Comparison of ENCODE assay signal across 20 cellular contexts in genomic region chr1:231856894-231857293, GRCh38.
"Had no signal": no experiment of that assay in that cellular context is flagged by ENCODE, and none has a peak within 500 bp of the region (broad histone marks: within the 10 kb centered on the region; RNA-seq: fewer than 3 reads in every experiment).

No MANE protein-coding gene starts in this region.

- ATAC-seq: effector memory CD8-positive, alpha-beta T cell; left lobe of liver; mucosa of descending colon; psoas muscle; right cardiac atrium; stimulated activated memory B cell treated with anti-CD40 and anti-IgM and Interleukin-4, amounts not matched to agents 10 μg/mL and 1 μg/mL and 100 μg/mL, for 72 hours; stimulated activated naive CD8-positive, alpha-beta T cell treated with anti-CD3 and anti-CD28 coated beads, Interleukin-15, Interleukin-2, amounts not matched to agents 100 U/mL and 50 U/mL, for 24 hours had no signal

- H3K4me1 ChIP-seq: spleen had no signal

- H3K27me3 ChIP-seq: sigmoid colon, spleen, tibial nerve, upper lobe of left lung had no signal

- DNase-seq: effector memory CD8-positive, alpha-beta T cell; hypothalamus; kidney; mucosa of descending colon; naive B cell; posterior cingulate gyrus; psoas muscle; right cardiac atrium; sigmoid colon; spleen; stimulated activated CD4-positive, alpha-beta T cell treated with anti-CD3 and anti-CD28 coated beads, Interleukin-4, amount 100 ng/mL, for 4 hours; stimulated activated naive CD8-positive, alpha-beta T cell treated with anti-CD3 and anti-CD28 coated beads, Interleukin-15, Interleukin-2, amounts not matched to agents 100 U/mL and 50 U/mL, for 24 hours; substantia nigra; upper lobe of left lung had no signal

- H3K9me3 ChIP-seq: mucosa of descending colon, psoas muscle, sigmoid colon, spleen, thoracic aorta, tibial nerve, upper lobe of left lung had no signal

- H3K27ac ChIP-seq: coronary artery, psoas muscle, sigmoid colon, spleen, thoracic aorta, tibial nerve, upper lobe of left lung had no signal

- H3K36me3 ChIP-seq: sigmoid colon, thoracic aorta, tibial nerve, upper lobe of left lung had no signal

- H3K4me3 ChIP-seq: coronary artery, lung, mucosa of descending colon, psoas muscle, sigmoid colon, spleen, thoracic aorta, tibial nerve, upper lobe of left lung had no signal
